Comparison of ENCODE assay signal across 8 cellular contexts in the genomic region with DNA sequence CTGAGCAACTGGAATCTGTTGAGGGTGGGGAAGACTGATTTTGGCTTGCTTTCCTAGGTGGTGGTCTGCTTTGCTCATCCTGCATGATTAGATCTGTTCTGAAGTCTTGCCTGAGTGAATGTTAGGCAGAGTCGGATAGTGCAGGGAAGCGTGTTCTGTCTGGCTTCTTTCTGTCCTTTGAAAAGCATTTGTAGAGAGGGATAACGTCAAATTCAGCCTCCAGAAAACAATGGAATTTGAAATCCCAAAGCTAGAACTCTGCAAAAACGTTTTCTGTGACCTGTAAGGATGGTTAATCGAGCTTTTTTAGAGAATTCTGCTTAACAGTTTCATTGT. TPM values are rescaled to one million over a fixed set of nuclear protein-coding genes. Genes with fewer than 3 reads are reported as not detected.
A peak's percentile ranks its signal among the peaks of the same experiment; 100 is the strongest.
DNase-seq lines count a peak whose midpoint lies in the region; ATAC-seq and TF ChIP-seq lines count a peak whose summit lies in the region.

No MANE protein-coding gene starts in this region.

- H3K36me3 ChIP-seq in left ventricle myocardium inferior = no peaks in the 10 kb centered on the region
- no peaks in the 10 kb centered on the region for H3K36me3 ChIP-seq in mucosa of stomach (ENCODE audit: control insufficient read depth, insufficient read depth, low read length)

- TF ChIP-seq CTCF in left ventricle myocardium inferior (IDR thresholded peaks at IDR 0.05; ENCODE audit: borderline replicate concordance) = no peak

- H3K27ac ChIP-seq in left ventricle myocardium inferior (replicated peaks) (no peak overlapping the region), cingulate gyrus (ENCODE audit: low read depth, low read length) (peak overlapping the region; percentile 43)

- H3K9me3 ChIP-seq in left ventricle myocardium inferior (replicated peaks) (no peaks in the 10 kb centered on the region), mucosa of stomach (ENCODE audit: control insufficient read depth, low read length) (no peaks in the 10 kb centered on the region)

- H3K4me3 ChIP-seq in left ventricle myocardium inferior (peak overlapping the region; percentile 93), mucosa of stomach (ENCODE audit: low read length) (peak overlapping the region; percentile 90)

- intact Hi-C loops in left ventricle myocardium inferior (cut with micrococcal nuclease) (no loop called here), cardiac septum (cut with DNase I) (loop anchor here (5.0 kb wide), 2 partner anchors 100 to 105 kb away; no protein-coding TSS in a partner anchor)

- peaks cover 36% of the 10 kb centered on the region for H3K4me1 ChIP-seq in left ventricle myocardium inferior
- H3K4me1 ChIP-seq in mucosa of stomach (ENCODE audit: control insufficient read depth, insufficient read depth, low read length) = peaks cover 23% of the 10 kb centered on the region

- no peak for ATAC-seq in GM21515 (IDR thresholded peaks at IDR 0.05; ENCODE audit: unreplicated experiment)

- DNase-seq in left ventricle myocardium inferior = no peak
- DNase-seq in cardiac septum (ENCODE audit: low spot score) = no peak
- no peak for DNase-seq in cortex of kidney (lab: John Stamatoyannopoulos, UW)
- no peak for DNase-seq in activated CD8-positive, alpha-beta memory T cell treated with anti-CD3 and anti-CD28 coated beads for 24 hours
- no peak for DNase-seq in activated CD4-positive, alpha-beta T cell treated with anti-CD3 and anti-CD28 coated beads, Interleukin-2, amount 50 U/mL, for 48 hours

- H3K27me3 ChIP-seq in left ventricle myocardium inferior (ENCODE audit: low read depth) = no peaks in the 10 kb centered on the region
- no peaks in the 10 kb centered on the region for H3K27me3 ChIP-seq in mucosa of stomach (ENCODE audit: control insufficient read depth, insufficient read depth, low read length)

- peak overlapping the region; percentile 90 for H3K9ac ChIP-seq in mucosa of stomach (ENCODE audit: low read length)

RNA-seq across cellular contexts. Expression of a gene that starts 1.4 kb away (rescaled TPM):
- total RNA-seq in left ventricle myocardium inferior = 7.8 TPM
- 6.2 TPM for total RNA-seq in cardiac septum
